In genomic region chr1:95547000-95547399, GRCh38 we compare ENCODE assay signal across 19 cellular contexts.
"Had no signal": no experiment of that assay in that cellular context is flagged by ENCODE, and none has a peak within 500 bp of the region (broad histone marks: within the 10 kb centered on the region; RNA-seq: fewer than 3 reads in every experiment).

No MANE protein-coding gene starts in this region.

- H3K36me3 ChIP-seq: breast epithelium, colonic mucosa, left lung, upper lobe of left lung had no signal

- H3K27ac ChIP-seq: breast epithelium, colonic mucosa, dorsolateral prefrontal cortex, epithelial cell of prostate, left lung, upper lobe of left lung had no signal

- ATAC-seq: activated CD4-positive, alpha-beta T cell treated with anti-CD3 and anti-CD28 coated beads for 36 hours; left lung; naive thymus-derived CD8-positive, alpha-beta T cell; stimulated activated naive CD8-positive, alpha-beta T cell treated with anti-CD3 and anti-CD28 coated beads, Interleukin-15, Interleukin-2, amounts not matched to agents 100 U/mL and 50 U/mL, for 24 hours had no signal

- H3K4me3 ChIP-seq: breast epithelium, colonic mucosa, dorsolateral prefrontal cortex, left lung, lung, upper lobe of left lung had no signal

- H3K27me3 ChIP-seq: breast epithelium, colonic mucosa, left lung, upper lobe of left lung had no signal

- H3K9me3 ChIP-seq: breast epithelium, colonic mucosa, left lung, upper lobe of left lung had no signal

- DNase-seq: activated B cell treated with CpG ODN at 0.5 μM for 24 hours; activated CD4-positive, alpha-beta memory T cell treated with anti-CD3 and anti-CD28 coated beads for 36 hours; activated CD4-positive, alpha-beta T cell treated with anti-CD3 and anti-CD28 coated beads for 36 hours; activated naive CD4-positive, alpha-beta T cell treated with Interleukin-2 at 50 U/mL for 16 hours; activated naive CD8-positive, alpha-beta T cell treated with anti-CD3 and anti-CD28 coated beads, Interleukin-2, amount 10 ng/mL, durations not matched to agents 7 days and 5 days; activated T-cell treated with anti-CD3 and anti-CD28 coated beads, Interleukin-2, amount 50 U/mL, for 48 hours; amniotic stem cell; colonic mucosa; dorsolateral prefrontal cortex; endodermal cell; left lung; naive thymus-derived CD8-positive, alpha-beta T cell; stimulated activated CD4-positive, alpha-beta T cell treated with anti-CD3 and anti-CD28 coated beads, Interleukin-4, amount 100 ng/mL, for 4 hours; stimulated activated naive CD8-positive, alpha-beta T cell treated with anti-CD3 and anti-CD28 coated beads, Interleukin-15, Interleukin-2, amounts not matched to agents 100 U/mL and 50 U/mL, for 24 hours; T-helper 9 cell; upper lobe of left lung had no signal

- H3K4me1 ChIP-seq: breast epithelium, colonic mucosa, left lung, upper lobe of left lung had no signal
